In the genomic region with DNA sequence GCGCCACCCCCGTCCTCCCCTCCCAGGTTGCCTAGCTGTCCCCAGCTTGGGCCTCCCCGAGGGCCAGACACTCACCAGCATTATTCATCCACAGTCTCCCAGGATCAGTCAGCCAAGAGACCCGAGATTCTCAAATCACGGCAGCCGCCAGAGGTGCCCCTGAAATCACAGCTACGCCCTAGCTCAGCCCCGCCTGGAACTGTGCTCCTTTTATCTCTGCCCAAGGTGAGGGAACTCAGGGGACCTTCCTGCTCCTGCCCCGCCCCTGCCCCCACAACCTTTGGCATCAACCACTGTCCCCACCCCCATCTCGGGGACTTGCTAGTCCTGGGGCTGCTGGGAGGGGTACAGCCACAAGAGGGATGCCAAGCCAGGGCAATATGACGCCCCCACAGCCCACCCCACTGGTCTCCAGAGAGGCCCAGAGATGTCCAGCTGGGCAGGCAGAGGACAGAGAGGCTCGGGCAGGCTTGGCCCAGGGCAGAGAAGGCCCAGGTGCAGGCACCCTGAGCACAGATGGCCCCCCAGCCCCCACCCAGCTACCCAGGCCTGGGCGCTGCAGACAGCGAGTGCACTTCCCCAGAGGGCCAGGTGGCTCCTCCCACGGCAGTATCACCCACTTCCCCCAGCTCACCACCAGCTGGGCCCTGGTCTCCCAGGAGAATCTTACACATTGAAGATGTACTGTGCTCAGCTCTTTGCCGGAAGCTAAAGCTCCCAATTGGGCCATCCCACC, we compare ENCODE assay signal across 11 cellular contexts. TPM values are rescaled to one million over a fixed set of nuclear protein-coding genes. Genes with fewer than 3 reads are reported as not detected.
DNase-seq lines count a peak whose midpoint lies in the region; ATAC-seq, FAIRE-seq and TF ChIP-seq lines count a peak whose summit lies in the region.
"Had no signal": no experiment of that assay in that cellular context is flagged by ENCODE, and none has a peak within 500 bp of the region (broad histone marks: within the 10 kb centered on the region; RNA-seq: fewer than 3 reads in every experiment).

A gene with protein sequence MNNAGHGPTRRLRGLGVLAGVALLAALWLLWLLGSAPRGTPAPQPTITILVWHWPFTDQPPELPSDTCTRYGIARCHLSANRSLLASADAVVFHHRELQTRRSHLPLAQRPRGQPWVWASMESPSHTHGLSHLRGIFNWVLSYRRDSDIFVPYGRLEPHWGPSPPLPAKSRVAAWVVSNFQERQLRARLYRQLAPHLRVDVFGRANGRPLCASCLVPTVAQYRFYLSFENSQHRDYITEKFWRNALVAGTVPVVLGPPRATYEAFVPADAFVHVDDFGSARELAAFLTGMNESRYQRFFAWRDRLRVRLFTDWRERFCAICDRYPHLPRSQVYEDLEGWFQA (minus strand): TSS at position 185 of the 736 bp plus-strand sequence. CDS start 97 bp downstream, at position 88.

- H3K4me2 ChIP-seq in HepG2 (ENCODE audit: low read depth, low read length) = peak within 1 kb of the TSS; percentile 7; the same call in 1 of the 2 replicates

- BruUV-seq in HepG2 (replicated peaks; lab: Mats Ljungman, UMichigan) = no TSS peak

- TF ChIP-seq EP300 in HepG2 (IDR thresholded peaks at IDR 0.05; ENCODE audit: low read depth in 2 of 2, low read length in 2 of 2) (no peak), HepG2 (CRISPR knock-in tag; IDR thresholded peaks at IDR 0.05; ENCODE audit: borderline replicate concordance) (no peak)

- in situ Hi-C loops in HepG2 (cut with HindIII; ENCODE audit: extremely low pct_ligation_motif_present, low pct_unique_long_range_greater_than_20kb) = loop anchor here (5.0 to 10.0 kb wide), 2 partner anchors 85 to 187 kb away; a partner anchor contains a TSS

- no peak for FAIRE-seq in HepG2 (lab: Jason Lieb, UNC)

- TF ChIP-seq POLR2A in HepG2 (IDR thresholded peaks at IDR 0.05; ENCODE audit: insufficient read depth in 1 of 2, low read depth in 2 of 2, low read length in 2 of 2) = no peak
- no peak for TF ChIP-seq POLR2A in right lobe of liver (IDR thresholded peaks at IDR 0.05)

- no peak for TF ChIP-seq RAD21 in HepG2 (CRISPR knock-in tag; IDR thresholded peaks at IDR 0.05)

- WGBS in HepG2 (ENCODE audit: low lambda C conversion rate) = 9% methylated on average over 10 of the region's 16 CpGs
- WGBS in right lobe of liver (ENCODE audit: insufficient coverage, low coverage, low lambda C conversion rate, missing lambda C conversion rate) = 32% methylated on average over 3 of the region's 16 CpGs

- no peak within 1 kb of the TSS for H2AFZ ChIP-seq in HepG2 (ENCODE audit: low read length)

- TF ChIP-seq CTCF in HepG2 (CRISPR knock-in tag; IDR thresholded peaks at IDR 0.05) (no peak), right lobe of liver (IDR thresholded peaks at IDR 0.05) (no peak), RWPE1 (conservative IDR thresholded peaks at IDR 0.05; ENCODE audit: low read depth) (no peak), colonic mucosa (IDR thresholded peaks at IDR 0.05) (no peak)

- H3K27ac ChIP-seq in HepG2 (ENCODE audit: extremely low read length, insufficient read depth, low read length) (no peak within 1 kb of the TSS), right lobe of liver (peak within 1 kb of the TSS in 1 of 3 donors; percentile 37), RWPE1 (peak within 1 kb of the TSS; percentile 25), colonic mucosa (peak within 1 kb of the TSS; percentile 27), temporal lobe (ENCODE audit: low read depth, low read length) (peak within 1 kb of the TSS; percentile 97)

- no peak for ATAC-seq in HepG2
- no peak for ATAC-seq in right lobe of liver
- no peak for ATAC-seq in esophagus mucosa
- no peak for ATAC-seq in HG03442 (IDR thresholded peaks at IDR 0.05; ENCODE audit: unreplicated experiment)

- DNase-seq in HepG2 (ENCODE audit: low spot score) (no peak), right lobe of liver (no peak), RWPE1 (ENCODE audit: low spot score) (no peak), colonic mucosa (peak; percentile 34), NCI-H748 (lab: John Stamatoyannopoulos, UW; ENCODE audit: unreplicated experiment) (no peak)
- DNase-seq: DMS153, SIG-M5 had no signal

- no peaks in the 10 kb centered on the region for H3K36me3 ChIP-seq in HepG2 (replicated peaks in 1 of 2; ENCODE audit: control insufficient read depth in 1 of 2, insufficient read depth in 2 of 2, low read length in 2 of 2)
- no peaks in the 10 kb centered on the region for H3K36me3 ChIP-seq in right lobe of liver
- no peaks in the 10 kb centered on the region for H3K36me3 ChIP-seq in colonic mucosa

- POLR2A ChIA-PET in HepG2 (lab: Yijun Ruan, JAX) (interaction anchor here (0.6 kb wide), 1 partner anchor 10 kb away, joined by 3 read pairs; no protein-coding TSS in a partner anchor), RWPE1 (lab: Yijun Ruan, JAX; ENCODE audit: low non-redundant PET) (no interaction called here)

- no peaks in the 10 kb centered on the region for H4K20me1 ChIP-seq in HepG2 (ENCODE audit: insufficient read depth, low read length)

- H3K9ac ChIP-seq in HepG2 (ENCODE audit: insufficient read depth, low read depth, low read length) (no peak within 1 kb of the TSS), colonic mucosa (ENCODE audit: low read depth in 2 of 2, low read length in 2 of 2) (peak within 1 kb of the TSS in 1 of 2 donors; percentile 5)

- intact Hi-C loops in HepG2 (cut with micrococcal nuclease; ENCODE audit: unreplicated experiment) (no loop called here), right lobe of liver (cut with DNase I) (loop anchor here (5.0 to 10.0 kb wide), 4 partner anchors 80 to 257 kb away; a partner anchor contains a TSS), colonic mucosa (cut with DNase I) (no loop called here)

- no peak within 1 kb of the TSS for H3K4me3 ChIP-seq in HepG2 (replicated peaks in 1 of 3; ENCODE audit: insufficient read depth in 1 of 3, low read depth in 2 of 3, low read length in 3 of 3)
- peak within 1 kb of the TSS in 1 of 3 donors; percentile 4 for H3K4me3 ChIP-seq in right lobe of liver
- H3K4me3 ChIP-seq in colonic mucosa = peak within 1 kb of the TSS; percentile 7

- CTCF ChIA-PET in HepG2 (lab: Yijun Ruan, JAX; ENCODE audit: low intra/inter-chr PET ratio, low total read pairs) = no interaction called here
- CTCF ChIA-PET in RWPE1 (lab: Yijun Ruan, JAX) = interaction anchor here (0.7 kb wide), 1 partner anchor 655 kb away, joined by 3 read pairs; no protein-coding TSS in a partner anchor

- H3K79me2 ChIP-seq in HepG2 (ENCODE audit: insufficient read depth, low read length) = no peaks in the 10 kb centered on the region

- peaks cover 0 to 19% of the 10 kb centered on the region in 2 experiments; a peak in 2 of 5 replicates for H3K27me3 ChIP-seq in HepG2 (ENCODE audit: control insufficient read depth in 1 of 2, insufficient read depth in 2 of 2, low read length in 2 of 2)
- no peaks in the 10 kb centered on the region for H3K27me3 ChIP-seq in right lobe of liver
- no peaks in the 10 kb centered on the region for H3K27me3 ChIP-seq in colonic mucosa

- H3K4me1 ChIP-seq in HepG2 (ENCODE audit: insufficient read depth, low read length) (peaks cover 71% of the 10 kb centered on the region), right lobe of liver (peaks cover 0 to 20% (median 10%) of the 10 kb centered on the region in 4 donors), colonic mucosa (peaks cover 29% of the 10 kb centered on the region)

- H3K9me3 ChIP-seq in HepG2 (ENCODE audit: low read length) = no peaks in the 10 kb centered on the region
- no peaks in the 10 kb centered on the region for H3K9me3 ChIP-seq in right lobe of liver
- no peaks in the 10 kb centered on the region for H3K9me3 ChIP-seq in colonic mucosa

TF ChIP-seq in HepG2, 621 proteins besides CTCF, POLR2A, EP300 and RAD21 (continues in another document):
- TF ChIP-seq PHF21A (CRISPR knock-in tag; IDR thresholded peaks at IDR 0.05) (peak; percentile 55; the same call in 1 of the 2 replicates), KDM4B (CRISPR knock-in tag; IDR thresholded peaks at IDR 0.05) (no peak), ZNF552 (CRISPR knock-in tag; IDR thresholded peaks at IDR 0.05; ENCODE audit: borderline replicate concordance) (no peak), ZNF224 (CRISPR knock-in tag; IDR thresholded peaks at IDR 0.05) (no peak), GFI1 (CRISPR knock-in tag; IDR thresholded peaks at IDR 0.05; ENCODE audit: borderline replicate concordance) (peak; percentile 98), SP5 (CRISPR knock-in tag; IDR thresholded peaks at IDR 0.05; ENCODE audit: borderline replicate concordance, low read depth) (0 out of 2 replicates have a peak, but pooled peaks have one; percentile 33), ARNT (IDR thresholded peaks at IDR 0.05) (no peak), HMG20A (CRISPR knock-in tag; IDR thresholded peaks at IDR 0.05; ENCODE audit: borderline replicate concordance) (0 out of 2 replicates have a peak, but pooled peaks have one; percentile 18), HMG20B (CRISPR knock-in tag; conservative IDR thresholded peaks at IDR 0.05) (0 out of 2 replicates have a peak, but pooled peaks have one; percentile 69)

RNA-seq across cellular contexts. Expression of the gene that starts here (rescaled TPM):
- total RNA-seq in HepG2 (2016; rRNA removed; fragmentation: Illumina TruSeq; extraction: Trizol) = not detected in 2 replicates
- not detected in 2 replicates for total RNA-seq in HepG2 (2016; cell fraction: cytosol; rRNA removed; fragmentation: Illumina TruSeq; extraction: Trizol; ENCODE audit: low read depth)
- not detected in 2 replicates for total RNA-seq in HepG2 (2016; cell fraction: insoluble cytoplasmic fraction; rRNA removed; fragmentation: Illumina TruSeq; extraction: Trizol)
- total RNA-seq in HepG2 (2016; cell fraction: membrane; rRNA removed; fragmentation: Illumina TruSeq; extraction: Trizol) = not detected in 2 replicates
- not detected in 2 replicates for total RNA-seq in HepG2 (2016; cell fraction: nucleus; rRNA removed; fragmentation: Illumina TruSeq; extraction: Trizol)
- polyA plus RNA-seq in HepG2 (2011; rRNA removed) = 0.05 TPM in 1 of 2 replicates, not detected in the other
- 0.05 TPM in 1 of 2 replicates, not detected in the other for polyA plus RNA-seq in HepG2 (2011; cell fraction: cytosol; rRNA removed)
- polyA plus RNA-seq in HepG2 (2011; cell fraction: nucleus; rRNA removed) = not detected in 2 replicates
- not detected in 2 replicates for polyA plus RNA-seq in HepG2 (2012)
- polyA plus RNA-seq in HepG2 (2016; cell fraction: cytosol; fragmentation: Illumina TruSeq; extraction: Trizol; ENCODE audit: low read depth) = not detected in 2 replicates
- polyA plus RNA-seq in HepG2 (2016; cell fraction: insoluble cytoplasmic fraction; fragmentation: Illumina TruSeq; extraction: Trizol; ENCODE audit: low read depth) = not detected in 2 replicates
- polyA plus RNA-seq in HepG2 (2016; cell fraction: membrane; fragmentation: Illumina TruSeq; extraction: Trizol; ENCODE audit: low read depth) = not detected in 2 replicates
- not detected in 2 replicates for polyA plus RNA-seq in HepG2 (2016; cell fraction: nucleus; fragmentation: Illumina TruSeq; extraction: Trizol; ENCODE audit: insufficient read depth, low read depth)
- polyA minus RNA-seq in HepG2 (2011; rRNA and poly(A)+ RNA removed; ENCODE audit: low replicate concordance) = 0.07 TPM in 1 of 2 replicates, not detected in the other
- not detected in 2 replicates for polyA minus RNA-seq in HepG2 (2011; cell fraction: cytosol; rRNA and poly(A)+ RNA removed)
- polyA minus RNA-seq in HepG2 (2011; cell fraction: nucleus; rRNA and poly(A)+ RNA removed) = not detected in 2 replicates
- total RNA-seq in right lobe of liver = under 1 TPM in 2 of 6 experiments, not detected in 4; 0.12 to 0.13 TPM
- not detected for total RNA-seq in colonic mucosa
- not detected for total RNA-seq in temporal lobe
- total RNA-seq in esophagus mucosa = 0.12 TPM
- total RNA-seq: fibroblast of villous mesenchyme had no signal

Comparison
In these comparisons a context has a peak if more than half of its experiments do, and no peak if none do; other contexts are left out.
1. intact Hi-C loops: an anchor here in right lobe of liver (5.0 to 10.0 kb wide); none called in HepG2 and colonic mucosa.
2. Peak in DNase-seq, H3K4me3 ChIP-seq and H3K27ac ChIP-seq in colonic mucosa; RNA of the gene not detected or under 1 TPM.